12 cellular contexts compared by ENCODE assay signal in the genomic region with DNA sequence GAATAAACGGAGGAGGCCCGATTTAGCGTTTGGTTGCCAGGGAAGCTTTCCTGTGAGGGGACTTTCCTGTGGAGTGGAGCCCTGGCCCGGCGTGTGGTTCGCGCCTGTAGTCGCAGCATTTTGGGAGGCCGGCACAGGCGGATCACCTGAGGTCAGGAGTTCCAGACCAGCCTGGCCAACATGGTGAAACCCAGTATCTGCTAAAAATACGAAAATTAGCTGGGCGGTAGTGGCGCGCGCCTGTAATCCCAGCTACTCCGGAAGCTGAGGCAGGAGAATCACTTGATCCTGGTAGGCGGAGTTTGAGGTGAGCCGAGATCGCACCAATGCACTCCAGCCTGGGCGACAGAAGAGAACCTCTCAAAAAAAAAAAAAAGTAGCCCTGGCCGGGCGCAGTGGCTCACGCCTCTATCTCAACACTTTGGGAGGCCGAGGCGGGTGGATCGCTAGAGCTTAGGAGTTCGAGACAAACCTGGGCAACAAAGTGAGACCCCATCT. TPM values are rescaled to one million over a fixed set of nuclear protein-coding genes. Genes with fewer than 3 reads are reported as not detected.
DNase-seq lines count a peak whose midpoint lies in the region; FAIRE-seq and TF ChIP-seq lines count a peak whose summit lies in the region.
"Had no signal": no experiment of that assay in that cellular context is flagged by ENCODE, and none has a peak within 500 bp of the region (broad histone marks: within the 10 kb centered on the region; RNA-seq: fewer than 3 reads in every experiment).

No MANE protein-coding gene starts in this region.

- POLR2A ChIA-PET in activated CD4-positive, alpha-beta T cell treated with anti-CD3 and anti-CD28 coated beads, Interleukin-2, amount 10 ng/mL, durations not matched to agents 7 days and 5 days (lab: Charles Lee): no interaction called here

- H3K4me1 Mint-ChIP-seq in activated CD4-positive, alpha-beta T cell treated with anti-CD3 and anti-CD28 coated beads, Interleukin-2, amount 10 ng/mL, durations not matched to agents 7 days and 5 days: peaks cover 10% of the 10 kb centered on the region

- H3K9me3 ChIP-seq in spleen: no peaks in the 10 kb centered on the region

- DNase-seq in activated CD4-positive, alpha-beta T cell treated with anti-CD3 and anti-CD28 coated beads, Interleukin-2, amount 10 ng/mL, durations not matched to agents 7 days and 5 days: no peak
- DNase-seq in activated CD4-positive, alpha-beta T cell treated with anti-CD3 and anti-CD28 coated beads, Interleukin-2, amount 50 U/mL, for 48 hours: no peak
- DNase-seq in MV-4-11 (lab: John Stamatoyannopoulos, UW): peak; percentile 50
- peak; percentile 10 for DNase-seq in dedifferentiated amniotic fluid mesenchymal stem cell (ENCODE audit: extremely low spot score)
- peak; percentile 49 for DNase-seq in spleen
- no peak for DNase-seq in putamen (ENCODE audit: low spot score)
- DNase-seq in HTR-8/SVneo (ENCODE audit: insufficient read length, low spot score): no peak
- DNase-seq in NCI-H774 (lab: John Stamatoyannopoulos, UW): no peak
- DNase-seq: NCI-H1092, small intestine had no signal

- H3K27me3 ChIP-seq in spleen (replicated peaks in 1 of 7): peaks cover 5 to 68% (median 36%) of the 10 kb centered on the region in 7 donors

- H3K27ac ChIP-seq in spleen: peak overlapping the region in 4 of 8 donors; percentile 11 to 37 (median 30)
- H3K27ac ChIP-seq: VCaP had no signal

- peaks cover 4 to 81% (median 49%) of the 10 kb centered on the region in 6 donors for H3K4me1 ChIP-seq in spleen

- peaks cover 43% of the 10 kb centered on the region for H3K27me3 Mint-ChIP-seq in activated CD4-positive, alpha-beta T cell treated with anti-CD3 and anti-CD28 coated beads, Interleukin-2, amount 10 ng/mL, durations not matched to agents 7 days and 5 days

- peaks cover 0 to 36% (median 4%) of the 10 kb centered on the region in 6 donors for H3K36me3 ChIP-seq in spleen

- CTCF ChIA-PET in activated CD4-positive, alpha-beta T cell treated with anti-CD3 and anti-CD28 coated beads, Interleukin-2, amount 10 ng/mL, durations not matched to agents 7 days and 5 days (lab: Charles Lee): interaction anchor here (0.6 to 1.7 kb wide), 6 partner anchors 12 to 308 kb away, joined by 3 to 5 read pairs (median 4); a partner anchor contains a TSS

- no peak for TF ChIP-seq POLR2A in spleen (IDR thresholded peaks at IDR 0.05)

- H3K36me3 Mint-ChIP-seq in activated CD4-positive, alpha-beta T cell treated with anti-CD3 and anti-CD28 coated beads, Interleukin-2, amount 10 ng/mL, durations not matched to agents 7 days and 5 days (ENCODE audit: low read depth): no peaks in the 10 kb centered on the region

- intact Hi-C loops in spleen (cut with DNase I; ENCODE audit: low total_unique reads): no loop called here

- TF ChIP-seq CTCF in spleen (IDR thresholded peaks at IDR 0.05 in 8 of 11, conservative IDR thresholded peaks at IDR 0.05 in 3 of 11): no peak

- H3K9me3 Mint-ChIP-seq in activated CD4-positive, alpha-beta T cell treated with anti-CD3 and anti-CD28 coated beads, Interleukin-2, amount 10 ng/mL, durations not matched to agents 7 days and 5 days: no peaks in the 10 kb centered on the region

- no peak for FAIRE-seq in HTR-8/SVneo (lab: Jason Lieb, UNC)
- FAIRE-seq: small intestine had no signal

- H3K27ac Mint-ChIP-seq in activated CD4-positive, alpha-beta T cell treated with anti-CD3 and anti-CD28 coated beads, Interleukin-2, amount 10 ng/mL, durations not matched to agents 7 days and 5 days: no peak overlapping the region

- H3K4me3 Mint-ChIP-seq in activated CD4-positive, alpha-beta T cell treated with anti-CD3 and anti-CD28 coated beads, Interleukin-2, amount 10 ng/mL, durations not matched to agents 7 days and 5 days: peak overlapping the region; percentile 35

- H3K4me3 ChIP-seq in spleen: peak overlapping the region in 2 of 8 donors; percentile 37 to 71

- 27 to 44% (median 32%) methylated on average over 19 to 27 of the region's 27 CpGs for WGBS in spleen, 5 donors

RNA-seq across cellular contexts. Expression of a gene that starts 6.9 kb away (rescaled TPM):
- total RNA-seq in activated CD4-positive, alpha-beta T cell treated with anti-CD3 and anti-CD28 coated beads, Interleukin-2, amount 10 ng/mL, durations not matched to agents 7 days and 5 days: 1 to 10 TPM; 1.3 to 2.7 TPM
- 10 to 100 TPM; 42.2 to 84.6 (median 54.6) TPM for total RNA-seq in spleen
- polyA plus RNA-seq in spleen: 10 to 100 TPM; 14.0 to 66.7 (median 50.3) TPM

RNA-seq across cellular contexts. Expression of a gene that starts 14.8 kb away (rescaled TPM):
- 1,000 to 10,000 TPM; 1,480 to 2,023 TPM for total RNA-seq in activated CD4-positive, alpha-beta T cell treated with anti-CD3 and anti-CD28 coated beads, Interleukin-2, amount 10 ng/mL, durations not matched to agents 7 days and 5 days
- total RNA-seq in spleen: 1,000 to 10,000 TPM in 4 of 7 donors, 100 to 1,000 TPM in 3; 356 to 1,972 (median 1,411) TPM
- 1,000 to 10,000 TPM; 1,207 to 2,442 (median 2,131) TPM for polyA plus RNA-seq in spleen

RNA-seq across cellular contexts. Expression of a gene that starts 14.9 kb away (rescaled TPM):
- total RNA-seq in activated CD4-positive, alpha-beta T cell treated with anti-CD3 and anti-CD28 coated beads, Interleukin-2, amount 10 ng/mL, durations not matched to agents 7 days and 5 days: 10 to 100 TPM; 61.8 to 65.6 TPM
- total RNA-seq in spleen: 10 to 100 TPM; 14.6 to 43.2 (median 28.0) TPM
- polyA plus RNA-seq in spleen: 100 to 1,000 TPM in 1 of 3 donors, 10 to 100 TPM in 2; 95.1 to 131 (median 99.6) TPM

RNA-seq across cellular contexts. Expression of a gene that starts 27.8 kb away (rescaled TPM):
- not detected for total RNA-seq in activated CD4-positive, alpha-beta T cell treated with anti-CD3 and anti-CD28 coated beads, Interleukin-2, amount 10 ng/mL, durations not matched to agents 7 days and 5 days
- total RNA-seq in spleen: 10 to 100 TPM in 4 of 7 donors, 1 to 10 TPM in 3; 1.8 to 28.3 (median 11.8) TPM
- 1 to 10 TPM; 7.4 to 8.5 (median 7.8) TPM for polyA plus RNA-seq in spleen
- total RNA-seq: myocyte had no signal

RNA-seq across cellular contexts. Expression of a gene that starts 28.0 kb away (rescaled TPM):
- 10 to 100 TPM; 32.1 to 36.3 TPM for total RNA-seq in activated CD4-positive, alpha-beta T cell treated with anti-CD3 and anti-CD28 coated beads, Interleukin-2, amount 10 ng/mL, durations not matched to agents 7 days and 5 days
- total RNA-seq in spleen: 100 to 1,000 TPM in 1 of 7 donors, 10 to 100 TPM in 6; 35.8 to 131 (median 73.3) TPM
- polyA plus RNA-seq in spleen: 10 to 100 TPM; 26.6 to 34.3 (median 28.1) TPM

Comparison
In these comparisons a context has a peak if more than half of its experiments do, and no peak if none do; other contexts are left out.
1. DNase-seq: peak in MV-4-11 (single experiment), dedifferentiated amniotic fluid mesenchymal stem cell (single experiment) and spleen (single experiment); none in activated CD4-positive, alpha-beta T cell treated with anti-CD3 and anti-CD28 coated beads, Interleukin-2, amount 10 ng/mL, durations not matched to agents 7 days and 5 days (single experiment), activated CD4-positive, alpha-beta T cell treated with anti-CD3 and anti-CD28 coated beads, Interleukin-2, amount 50 U/mL, for 48 hours (0 of 2), putamen (single experiment), HTR-8/SVneo (single experiment) and NCI-H774 (single experiment).
2. RNA of a gene that starts 6.9 kb away (total RNA-seq): 42.2 to 84.6 TPM in spleen; 1.3 to 2.7 TPM in activated CD4-positive, alpha-beta T cell treated with anti-CD3 and anti-CD28 coated beads, Interleukin-2, amount 10 ng/mL, durations not matched to agents 7 days and 5 days; every median in the first group is over 10 times any median in the second.